In the genomic region with DNA sequence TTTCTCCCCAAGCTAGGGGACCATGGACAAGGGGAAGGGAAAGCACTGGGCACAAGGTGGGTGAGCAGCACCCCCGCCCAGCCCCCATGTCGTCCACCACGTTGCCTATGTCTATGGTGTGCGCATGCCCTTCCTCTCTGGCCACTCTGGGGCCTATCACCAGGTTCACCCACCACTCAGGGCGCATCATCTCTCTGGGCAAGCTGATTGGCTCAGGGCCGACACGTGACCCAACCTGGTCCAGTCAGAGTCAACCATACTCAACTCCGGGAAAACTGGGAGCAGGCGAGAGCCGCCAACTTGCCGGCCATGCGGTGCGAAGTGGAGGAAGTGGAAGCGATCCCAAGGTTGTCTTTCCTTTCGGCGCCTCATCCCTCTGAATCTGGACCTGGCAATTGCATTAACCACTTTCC, we compare ENCODE assay signal across 16 cellular contexts. TPM values are rescaled to one million over a fixed set of nuclear protein-coding genes. Genes with fewer than 3 reads are reported as not detected.
DNase-seq lines count a peak whose midpoint lies in the region; ATAC-seq and TF ChIP-seq lines count a peak whose summit lies in the region.
"Had no signal": no experiment of that assay in that cellular context is flagged by ENCODE, and none has a peak within 500 bp of the region (broad histone marks: within the 10 kb centered on the region; RNA-seq: fewer than 3 reads in every experiment).

No MANE protein-coding gene starts in this region.

- H4K20me1 ChIP-seq in IMR-90 (ENCODE audit: insufficient read depth, low read length): no peaks in the 10 kb centered on the region

- no peak overlapping the region for H2BK5ac ChIP-seq in IMR-90 (ENCODE audit: low read depth, low read length, poor library complexity, severe bottlenecking)

- TF ChIP-seq POLR2A in IMR-90 (IDR thresholded peaks at IDR 0.05; ENCODE audit: low read depth, low read length): no peak
- no peak for TF ChIP-seq POLR2A in gastrocnemius medialis (IDR thresholded peaks at IDR 0.05)

- no peak overlapping the region for H3K4me2 ChIP-seq in IMR-90 (ENCODE audit: low read depth, low read length)

- H2AK5ac ChIP-seq in IMR-90 (ENCODE audit: low read depth, low read length): no peak overlapping the region

- no peak for TF ChIP-seq RAD21 in IMR-90 (IDR thresholded peaks at IDR 0.05; ENCODE audit: low read length)

- no peaks in the 10 kb centered on the region; the same call in 1 of the 2 replicates for H3K4me1 ChIP-seq in IMR-90 (ENCODE audit: control insufficient read depth, insufficient read depth, low read length)
- H3K4me1 ChIP-seq in gastrocnemius medialis: peaks cover 38 to 60% of the 10 kb centered on the region in 2 donors

- DNase-seq in IMR-90 (no peak), coronary artery (ENCODE audit: low spot score) (no peak), medulla oblongata (ENCODE audit: extremely low spot score) (peak; percentile 72), gastrocnemius medialis (no peak), NCI-H1436 (lab: John Stamatoyannopoulos, UW) (no peak), amniotic stem cell (lab: John Stamatoyannopoulos, UW) (no peak), GM10266 (ENCODE audit: extremely low spot score) (no peak)
- DNase-seq in stimulated activated naive B cell treated with anti-CD40 and anti-IgM and Interleukin-4, amounts not matched to agents 10 μg/mL and 1 μg/mL and 100 μg/mL, for 72 hours: no peak
- DNase-seq: activated CD8-positive, alpha-beta T cell treated with anti-CD3 and anti-CD28 coated beads for 36 hours; activated gamma-delta T cell had no signal

- H4K8ac ChIP-seq in IMR-90 (ENCODE audit: low read depth in 2 of 2, low read length in 2 of 2): no peak overlapping the region

- no TSS peak for BruUV-seq in IMR-90 (replicated peaks; lab: Mats Ljungman, UMichigan)

- H3K4me3 ChIP-seq in IMR-90 (ENCODE audit: insufficient read depth, low read depth, low read length) (no peak overlapping the region), coronary artery (no peak overlapping the region), gastrocnemius medialis (peak overlapping the region in 2 of 4 donors; percentile 3 to 5)

- H4K91ac ChIP-seq in IMR-90 (ENCODE audit: insufficient read depth, low read depth, low read length): no peak overlapping the region

- no peak overlapping the region for H3K56ac ChIP-seq in IMR-90 (ENCODE audit: extremely low read depth, insufficient read depth, low read length)

- H3K27ac ChIP-seq in IMR-90 (ENCODE audit: insufficient read depth, low read length) (no peak overlapping the region), coronary artery (peak overlapping the region; percentile 29 to 74), gastrocnemius medialis (peak overlapping the region in 3 of 4 donors; percentile 24 to 59 (median 50))
- H3K27ac ChIP-seq: RWPE1 had no signal

- in situ Hi-C loops in IMR-90 (cut with MboI; ENCODE audit: low sequenced_read_pairs) (no loop called here), gastrocnemius medialis (cut with MboI; ENCODE audit: low sequenced_read_pairs in 4 of 4) (no loop called here)

- H3K23ac ChIP-seq in IMR-90 (ENCODE audit: low read depth, low read length): no peak overlapping the region

- POLR2A ChIA-PET in IMR-90 (lab: Charles Lee; ENCODE audit: unreplicated experiment): no interaction called here

- no peak overlapping the region for H2AFZ ChIP-seq in IMR-90 (replicated peaks; ENCODE audit: low read length, poor library complexity)

- CTCF ChIA-PET in IMR-90 (lab: Yijun Ruan, JAX): no interaction called here

- ATAC-seq in IMR-90 (ENCODE audit: low read depth): no peak
- no peak for ATAC-seq in gastrocnemius medialis
- no peak for ATAC-seq in stimulated activated naive B cell treated with anti-CD40 and anti-IgM and Interleukin-4, amounts not matched to agents 10 μg/mL and 1 μg/mL and 100 μg/mL, for 72 hours (replicated peaks)
- ATAC-seq: activated CD8-positive, alpha-beta T cell treated with anti-CD3 and anti-CD28 coated beads for 36 hours had no signal

- no peak overlapping the region for H3K4ac ChIP-seq in IMR-90 (ENCODE audit: low read depth, low read length)

- no peaks in the 10 kb centered on the region for H3K9me3 Mint-ChIP-seq in stimulated activated naive B cell treated with anti-CD40 and anti-IgM and Interleukin-4, amounts not matched to agents 10 μg/mL and 1 μg/mL and 100 μg/mL, for 72 hours
- H3K9me3 Mint-ChIP-seq: activated CD8-positive, alpha-beta T cell treated with anti-CD3 and anti-CD28 coated beads for 36 hours; central memory CD8-positive, alpha-beta T cell had no signal

- H3K27me3 Mint-ChIP-seq in stimulated activated naive B cell treated with anti-CD40 and anti-IgM and Interleukin-4, amounts not matched to agents 10 μg/mL and 1 μg/mL and 100 μg/mL, for 72 hours: no peaks in the 10 kb centered on the region
- H3K27me3 Mint-ChIP-seq: activated CD8-positive, alpha-beta T cell treated with anti-CD3 and anti-CD28 coated beads for 36 hours; central memory CD8-positive, alpha-beta T cell had no signal

- H3K79me1 ChIP-seq in IMR-90 (ENCODE audit: low read depth in 1 of 2, low read length in 2 of 2): no peaks in the 10 kb centered on the region

- dilution Hi-C loops in IMR-90 (cut with HindIII; ENCODE audit: low sequenced_read_pairs, unreplicated experiment): no loop called here

- no peak overlapping the region for H2BK120ac ChIP-seq in IMR-90 (ENCODE audit: low read depth, low read length)

- no peak overlapping the region for H4K5ac ChIP-seq in IMR-90 (ENCODE audit: low read depth, low read length)

- no peak overlapping the region for H2AK9ac ChIP-seq in IMR-90 (replicated peaks; ENCODE audit: low read depth, low read length, poor library complexity)

- no peak for TF ChIP-seq CTCF in IMR-90 (conservative IDR thresholded peaks at IDR 0.05; ENCODE audit: low read depth, low read length)
- TF ChIP-seq CTCF in coronary artery (IDR thresholded peaks at IDR 0.05): no peak
- no peak for TF ChIP-seq CTCF in gastrocnemius medialis (IDR thresholded peaks at IDR 0.05 in 4 of 5, conservative IDR thresholded peaks at IDR 0.05 in 1 of 5)
- no peak for TF ChIP-seq CTCF in GM10266 (IDR thresholded peaks at IDR 0.05; ENCODE audit: control insufficient read depth, insufficient read depth, low read depth, missing control alignments)

- no peak overlapping the region for H2BK20ac ChIP-seq in IMR-90 (ENCODE audit: low read depth, low read length)

- H3K9me3 ChIP-seq in IMR-90 (ENCODE audit: control insufficient read depth, insufficient read depth, low read length): no peaks in the 10 kb centered on the region
- no peaks in the 10 kb centered on the region for H3K9me3 ChIP-seq in gastrocnemius medialis

- H3K18ac ChIP-seq in IMR-90 (ENCODE audit: low read depth, low read length): no peak overlapping the region

- peaks cover 9 to 21% of the 10 kb centered on the region in 2 donors for H3K36me3 Mint-ChIP-seq in stimulated activated naive B cell treated with anti-CD40 and anti-IgM and Interleukin-4, amounts not matched to agents 10 μg/mL and 1 μg/mL and 100 μg/mL, for 72 hours

- H3K9ac ChIP-seq in IMR-90 (ENCODE audit: low read depth, low read length): no peak overlapping the region

- peaks cover 29 to 51% of the 10 kb centered on the region in 2 donors for H3K4me1 Mint-ChIP-seq in stimulated activated naive B cell treated with anti-CD40 and anti-IgM and Interleukin-4, amounts not matched to agents 10 μg/mL and 1 μg/mL and 100 μg/mL, for 72 hours

- no peaks in the 10 kb centered on the region for H3K36me3 ChIP-seq in IMR-90 (ENCODE audit: control insufficient read depth, insufficient read depth, low read length)
- no peaks in the 10 kb centered on the region for H3K36me3 ChIP-seq in gastrocnemius medialis

- no peak overlapping the region for H3K4me3 Mint-ChIP-seq in stimulated activated naive B cell treated with anti-CD40 and anti-IgM and Interleukin-4, amounts not matched to agents 10 μg/mL and 1 μg/mL and 100 μg/mL, for 72 hours
- H3K4me3 Mint-ChIP-seq: activated CD8-positive, alpha-beta T cell treated with anti-CD3 and anti-CD28 coated beads for 36 hours; central memory CD8-positive, alpha-beta T cell had no signal

- WGBS in IMR-90 (ENCODE audit: extremely low coverage in 2 of 2, insufficient read length in 1 of 2), 2 experiments: no CpG with 5 or more reads among the region's 16 CpGs

- intact Hi-C loops in IMR-90 (cut with micrococcal nuclease) (no loop called here), gastrocnemius medialis (cut with DNase I; ENCODE audit: low total_unique reads) (no loop called here)

- 0 out of 2 replicates have a peak, but pooled peaks cover under 1% of the 10 kb centered on the region for H3K9me1 ChIP-seq in IMR-90 (ENCODE audit: insufficient read depth, low read length)

- no peak overlapping the region for H2BK15ac ChIP-seq in IMR-90 (ENCODE audit: low read depth, low read length)

- no peak overlapping the region for H3K14ac ChIP-seq in IMR-90 (replicated peaks; ENCODE audit: low read depth, low read length)

- H3K27me3 ChIP-seq in IMR-90 (ENCODE audit: control insufficient read depth, insufficient read depth, low read length): peaks cover under 1% of the 10 kb centered on the region; the same call in 1 of the 2 replicates
- no peaks in the 10 kb centered on the region for H3K27me3 ChIP-seq in gastrocnemius medialis

- no peak overlapping the region for H3K27ac Mint-ChIP-seq in stimulated activated naive B cell treated with anti-CD40 and anti-IgM and Interleukin-4, amounts not matched to agents 10 μg/mL and 1 μg/mL and 100 μg/mL, for 72 hours
- H3K27ac Mint-ChIP-seq: activated CD8-positive, alpha-beta T cell treated with anti-CD3 and anti-CD28 coated beads for 36 hours had no signal

RNA-seq across cellular contexts. Expression of gene ACSS1, which starts 25.9 kb away (rescaled TPM):
- total RNA-seq in IMR-90 (2012; rRNA removed) (0.56 and 0.72 TPM in 2 replicates), gastrocnemius medialis (10 to 100 TPM; 11.4 to 84.6 (median 11.8) TPM)
- 1.0 and 1.2 TPM in 2 replicates for polyA plus RNA-seq in IMR-90 (2012; rRNA removed)
- 0.81 and 1.0 TPM in 2 replicates for polyA plus RNA-seq in IMR-90 (2012; cell fraction: cytosol; rRNA removed)
- 3.1 and 4.1 TPM in 2 replicates for polyA plus RNA-seq in IMR-90 (2012; cell fraction: nucleus; rRNA removed; ENCODE audit: low replicate concordance)
- total RNA-seq: H7 had no signal
- polyA plus RNA-seq: neural cell had no signal

RNA-seq across cellular contexts. Expression of gene APMAP, which starts 39.5 kb away (rescaled TPM):
- total RNA-seq in IMR-90 (2012; rRNA removed) (67.2 TPM in 2 replicates), gastrocnemius medialis (100 to 1,000 TPM in 1 of 4 donors, 10 to 100 TPM in 3; 24.2 to 108 (median 29.3) TPM)
- 86.4 and 88.8 TPM in 2 replicates for polyA plus RNA-seq in IMR-90 (2012; rRNA removed)
- 61.5 and 74.8 TPM in 2 replicates for polyA plus RNA-seq in IMR-90 (2012; cell fraction: cytosol; rRNA removed)
- polyA plus RNA-seq in IMR-90 (2012; cell fraction: nucleus; rRNA removed; ENCODE audit: low replicate concordance): 24.2 and 39.6 TPM in 2 replicates

RNA-seq across cellular contexts. Expression of gene VSX1, which starts 49.9 kb away (rescaled TPM):
- total RNA-seq in IMR-90 (2012; rRNA removed) (not detected in 2 replicates), gastrocnemius medialis (1 to 10 TPM in 1 of 4 donors, under 1 TPM in 1, not detected in 2; 0.20 to 3.0 TPM)
- not detected in 2 replicates for polyA plus RNA-seq in IMR-90 (2012; rRNA removed)
- polyA plus RNA-seq in IMR-90 (2012; cell fraction: cytosol; rRNA removed): not detected in 2 replicates
- polyA plus RNA-seq in IMR-90 (2012; cell fraction: nucleus; rRNA removed; ENCODE audit: low replicate concordance): not detected in 2 replicates
- total RNA-seq: activated CD8-positive, alpha-beta T cell treated with anti-CD3 and anti-CD28 coated beads for 36 hours; H7; NCI-H460 had no signal
- polyA plus RNA-seq: BJ, neural cell had no signal
